Comparison of ENCODE assay signal across 9 cellular contexts in the genomic region with DNA sequence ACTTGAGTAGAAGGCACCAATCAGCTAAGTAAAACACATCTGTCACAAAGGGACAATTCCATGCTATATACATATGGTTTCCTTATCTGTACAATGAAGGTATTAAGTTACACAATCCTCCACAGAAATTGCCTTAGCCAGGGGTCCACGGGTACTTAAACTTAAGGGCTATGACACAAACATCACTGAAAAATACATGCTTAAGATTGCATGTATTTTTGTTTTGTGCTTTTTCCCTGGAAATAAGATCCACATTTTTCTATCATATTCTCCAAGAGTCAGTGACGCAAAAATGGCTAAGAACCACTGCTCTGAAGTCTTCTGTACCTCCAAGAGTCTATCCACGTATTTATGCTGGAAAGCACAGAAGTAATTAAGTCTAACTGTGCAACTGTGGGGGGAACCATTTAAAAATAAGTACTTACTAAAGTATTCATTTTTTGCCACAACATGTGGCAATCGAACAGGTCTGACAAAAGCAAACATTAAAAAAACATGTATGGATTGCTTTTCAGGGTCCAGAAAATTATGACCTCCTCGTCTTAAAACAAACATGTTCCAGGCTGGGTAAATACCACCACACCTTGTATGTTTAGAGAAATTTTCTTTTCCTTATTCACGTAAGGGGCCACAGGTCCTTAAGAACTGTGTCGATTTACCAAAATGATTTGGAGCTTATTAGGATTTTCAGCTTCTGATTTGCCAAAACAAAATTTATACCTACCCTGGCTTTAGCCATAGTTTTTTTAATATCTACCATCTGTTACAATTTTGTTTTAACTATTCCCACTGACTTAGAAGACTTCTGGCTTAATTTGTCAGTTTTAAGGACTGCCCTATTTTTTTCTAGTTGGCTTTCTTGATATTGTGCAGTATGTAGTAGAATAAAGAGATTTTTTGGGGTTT. TPM values are rescaled to one million over a fixed set of nuclear protein-coding genes. Genes with fewer than 3 reads are reported as not detected.
DNase-seq lines count a peak whose midpoint lies in the region; ATAC-seq and TF ChIP-seq lines count a peak whose summit lies in the region.
"Had no signal": no experiment of that assay in that cellular context is flagged by ENCODE, and none has a peak within 500 bp of the region (broad histone marks: within the 10 kb centered on the region; RNA-seq: fewer than 3 reads in every experiment).

No MANE protein-coding gene starts in this region.

- CTCF ChIA-PET in activated naive CD4-positive, alpha-beta T cell treated with anti-CD3 and anti-CD28 coated beads, Interleukin-2, amount 10 ng/mL, durations not matched to agents 7 days and 5 days (lab: Charles Lee): interaction anchor here (1.8 kb wide), 1 partner anchor 292 kb away, joined by 7 read pairs; no protein-coding TSS in a partner anchor

- H3K9me3 Mint-ChIP-seq in activated naive CD4-positive, alpha-beta T cell treated with anti-CD3 and anti-CD28 coated beads, Interleukin-2, amount 10 ng/mL, durations not matched to agents 7 days and 5 days: no peaks in the 10 kb centered on the region
- H3K9me3 Mint-ChIP-seq in memory B cell: no peaks in the 10 kb centered on the region

- no peak for TF ChIP-seq CTCF in body of pancreas (IDR thresholded peaks at IDR 0.05)
- no peak for TF ChIP-seq CTCF in upper lobe of left lung (IDR thresholded peaks at IDR 0.05)

- intact Hi-C loops in body of pancreas (cut with DNase I): no loop called here

- peak overlapping the region; percentile 99 for H3K27ac Mint-ChIP-seq in activated naive CD4-positive, alpha-beta T cell treated with anti-CD3 and anti-CD28 coated beads, Interleukin-2, amount 10 ng/mL, durations not matched to agents 7 days and 5 days
- H3K27ac Mint-ChIP-seq in memory B cell: peak overlapping the region; percentile 20

- peak overlapping the region in 1 of 2 donors; percentile 93 for H3K4me3 ChIP-seq in body of pancreas
- peak overlapping the region; percentile 91 to 96 (median 94) for H3K4me3 ChIP-seq in upper lobe of left lung

- H3K27me3 ChIP-seq in body of pancreas (no peaks in the 10 kb centered on the region), upper lobe of left lung (no peaks in the 10 kb centered on the region)

- TF ChIP-seq POLR2A in body of pancreas (IDR thresholded peaks at IDR 0.05) (peak in 1 of 3 donors; percentile 26), upper lobe of left lung (IDR thresholded peaks at IDR 0.05) (no peak)

- peaks cover 63% of the 10 kb centered on the region for H3K4me1 ChIP-seq in body of pancreas
- H3K4me1 ChIP-seq in upper lobe of left lung: peaks cover 57 to 67% (median 60%) of the 10 kb centered on the region in 4 donors

- peaks cover 69% of the 10 kb centered on the region for H3K36me3 Mint-ChIP-seq in activated naive CD4-positive, alpha-beta T cell treated with anti-CD3 and anti-CD28 coated beads, Interleukin-2, amount 10 ng/mL, durations not matched to agents 7 days and 5 days
- peaks cover 16% of the 10 kb centered on the region for H3K36me3 Mint-ChIP-seq in memory B cell

- peaks cover 68% of the 10 kb centered on the region for H3K4me1 Mint-ChIP-seq in activated naive CD4-positive, alpha-beta T cell treated with anti-CD3 and anti-CD28 coated beads, Interleukin-2, amount 10 ng/mL, durations not matched to agents 7 days and 5 days
- peaks cover 30% of the 10 kb centered on the region for H3K4me1 Mint-ChIP-seq in memory B cell

- H3K27ac ChIP-seq in body of pancreas (peak overlapping the region in 3 of 4 donors; percentile 96 to 100 (median 96)), upper lobe of left lung (peak overlapping the region; percentile 22 to 100 (median 63))

- H3K4me3 Mint-ChIP-seq in activated naive CD4-positive, alpha-beta T cell treated with anti-CD3 and anti-CD28 coated beads, Interleukin-2, amount 10 ng/mL, durations not matched to agents 7 days and 5 days: peak overlapping the region; percentile 98
- peak overlapping the region; percentile 2 for H3K4me3 Mint-ChIP-seq in memory B cell

- no peak for TF ChIP-seq EP300 in upper lobe of left lung (IDR thresholded peaks at IDR 0.05)

- no peak for DNase-seq in activated naive CD4-positive, alpha-beta T cell treated with anti-CD3 and anti-CD28 coated beads, Interleukin-2, amount 10 ng/mL, durations not matched to agents 7 days and 5 days
- no peak for DNase-seq in activated naive CD4-positive, alpha-beta T cell treated with anti-CD3 and anti-CD28 coated beads, Interleukin-2, amount 50 U/mL, for 16 hours
- DNase-seq in body of pancreas: no peak
- no peak for DNase-seq in memory B cell (ENCODE audit: low spot score in 2 of 2)
- no peak for DNase-seq in upper lobe of left lung
- no peak for DNase-seq in NCI-H1048 (lab: John Stamatoyannopoulos, UW)
- DNase-seq in HT-29 (ENCODE audit: low spot score): no peak
- DNase-seq: DMS79 treated with DMSO at 0.1 percent for 48 hours had no signal

- H3K9me3 ChIP-seq in body of pancreas (no peaks in the 10 kb centered on the region), upper lobe of left lung (no peaks in the 10 kb centered on the region)

- H3K27me3 Mint-ChIP-seq in activated naive CD4-positive, alpha-beta T cell treated with anti-CD3 and anti-CD28 coated beads, Interleukin-2, amount 10 ng/mL, durations not matched to agents 7 days and 5 days: peaks cover 12% of the 10 kb centered on the region
- H3K27me3 Mint-ChIP-seq in memory B cell: no peaks in the 10 kb centered on the region

- no peak for ATAC-seq in body of pancreas
- ATAC-seq in memory B cell (ENCODE audit: low read depth): no peak
- no peak for ATAC-seq in upper lobe of left lung (ENCODE audit: low FRiP score in 2 of 2)
- no peak for ATAC-seq in HG03354 (IDR thresholded peaks at IDR 0.05; ENCODE audit: poor library complexity, severe bottlenecking, unreplicated experiment)

- WGBS in body of pancreas, 2 donors: 14% methylated on average over 7 of the region's 7 CpGs
- WGBS in upper lobe of left lung, 2 donors: 54% methylated on average over 7 of the region's 7 CpGs

- peaks cover 4 to 16% of the 10 kb centered on the region in 2 donors for H3K36me3 ChIP-seq in body of pancreas (replicated peaks in 1 of 2; ENCODE audit: insufficient read depth in 1 of 2, low read depth in 2 of 2)
- peaks cover 37 to 65% (median 49%) of the 10 kb centered on the region in 4 donors for H3K36me3 ChIP-seq in upper lobe of left lung

RNA-seq across cellular contexts. Expression of a gene that starts 2.8 kb away (rescaled TPM):
- total RNA-seq in body of pancreas (100 to 1,000 TPM; 184 to 203 TPM), upper lobe of left lung (100 to 1,000 TPM; 104 to 409 (median 223) TPM)
- 67.9 and 74.4 TPM in 2 replicates for total RNA-seq in HT-29 (2014; rRNA removed; shearing (Covaris generic))
